ENCODE assay signal across 10 cellular contexts in genomic region chr16:70747703-70748631, GRCh38. TPM values are rescaled to one million over a fixed set of nuclear protein-coding genes. Genes with fewer than 3 reads are reported as not detected.
DNase-seq lines count a peak whose midpoint lies in the region; ATAC-seq, FAIRE-seq and TF ChIP-seq lines count a peak whose summit lies in the region.
"Had no signal": no experiment of that assay in that cellular context is flagged by ENCODE, and none has a peak within 500 bp of the region (broad histone marks: within the 10 kb centered on the region; RNA-seq: fewer than 3 reads in every experiment).

No MANE protein-coding gene starts in this region.

- H3K4me2 ChIP-seq in mesendoderm (ENCODE audit: low read length), result no peak overlapping the region

- H3K27me3 ChIP-seq in right atrium auricular region (no peaks in the 10 kb centered on the region), bronchial epithelial cell (ENCODE audit: control insufficient read depth, insufficient read depth, low read length) (no peaks in the 10 kb centered on the region), mesendoderm (ENCODE audit: insufficient read depth, low read length, poor library complexity) (no peaks in the 10 kb centered on the region)

- POLR2A ChIA-PET in HEK293T (lab: Yijun Ruan, JAX), result no interaction called here

- H4K8ac ChIP-seq in mesendoderm (ENCODE audit: low read depth, low read length), result no peak overlapping the region

- H3K4me3 ChIP-seq in right atrium auricular region (no peak overlapping the region), bronchial epithelial cell (ENCODE audit: low read depth, low read length) (no peak overlapping the region), mesendoderm (ENCODE audit: low read length) (no peak overlapping the region)

- no peak overlapping the region for H3K56ac ChIP-seq in mesendoderm (ENCODE audit: low read length)

- no peak overlapping the region for H2BK15ac ChIP-seq in mesendoderm (replicated peaks; ENCODE audit: low read depth)

- no peak overlapping the region for H2BK5ac ChIP-seq in mesendoderm (ENCODE audit: low read length)

- intact Hi-C loops in left ventricle myocardium superior (cut with micrococcal nuclease), result no loop called here

- H3K9ac ChIP-seq in mesendoderm (ENCODE audit: low read length), result no peak overlapping the region

- no peak for FAIRE-seq in bronchial epithelial cell (lab: Jason Lieb, UNC)
- FAIRE-seq: endometrium had no signal

- H3K27ac ChIP-seq in right atrium auricular region (no peak overlapping the region), mesendoderm (ENCODE audit: low read depth, low read length) (no peak overlapping the region)

- CTCF ChIA-PET in HEK293T (lab: Yijun Ruan, JAX), result no interaction called here

- no CpG with 5 or more reads among the region's 15 CpGs for WGBS in mesendoderm (ENCODE audit: extremely low coverage, insufficient coverage, low lambda C conversion rate)

- no peaks in the 10 kb centered on the region for H3K79me1 ChIP-seq in mesendoderm (ENCODE audit: low read length)

- no peak overlapping the region for H2BK120ac ChIP-seq in mesendoderm (ENCODE audit: low read depth, low read length)

- H3K79me2 ChIP-seq in mesendoderm (ENCODE audit: control insufficient read depth, insufficient read depth, low read length), result no peaks in the 10 kb centered on the region

- TF ChIP-seq CTCF in right atrium auricular region (IDR thresholded peaks at IDR 0.05), result no peak
- no peak for TF ChIP-seq CTCF in bronchial epithelial cell (IDR thresholded peaks at IDR 0.05; ENCODE audit: insufficient read depth, low read length, severe bottlenecking)

- peaks cover 0 to 58% of the 10 kb centered on the region in 2 donors for H3K4me1 ChIP-seq in right atrium auricular region
- H3K4me1 ChIP-seq in mesendoderm (ENCODE audit: control insufficient read depth, low read depth, low read length), result no peaks in the 10 kb centered on the region

- peak; percentile 60 for DNase-seq in left ventricle myocardium superior
- DNase-seq in right atrium auricular region (ENCODE audit: low spot score), result no peak
- DNase-seq in bronchial epithelial cell (ENCODE audit: low read depth), result peak; percentile 58
- DNase-seq in mesendoderm, result peak; percentile 57
- no peak for DNase-seq in HEK293T (ENCODE audit: extremely low spot score)
- no peak for DNase-seq in NCI-H1930 (lab: John Stamatoyannopoulos, UW)
- DNase-seq in T1000 (lab: John Stamatoyannopoulos, UW), result no peak
- DNase-seq in effector CD8-positive, alpha-beta T cell (lab: John Stamatoyannopoulos, UW), result no peak
- DNase-seq: activated CD8-positive, alpha-beta memory T cell treated with anti-CD3 and anti-CD28 coated beads for 24 hours had no signal

- H3K36me3 ChIP-seq in right atrium auricular region (peaks cover 12% of the 10 kb centered on the region), bronchial epithelial cell (ENCODE audit: control insufficient read depth, insufficient read depth, low read length) (peaks cover 5% of the 10 kb centered on the region), mesendoderm (ENCODE audit: control insufficient read depth, insufficient read depth, low read length) (peaks cover 2% of the 10 kb centered on the region)

- no peak overlapping the region for H3K4ac ChIP-seq in mesendoderm (ENCODE audit: low read depth, low read length)

- H4K5ac ChIP-seq in mesendoderm (ENCODE audit: low read length), result no peak overlapping the region

- ATAC-seq in left ventricle myocardium superior, result peak; percentile 36

- no peaks in the 10 kb centered on the region for H3K9me3 ChIP-seq in right atrium auricular region

- no peak overlapping the region for H3K18ac ChIP-seq in mesendoderm (ENCODE audit: low read length)

- H3K23ac ChIP-seq in mesendoderm (ENCODE audit: low read length), result no peak overlapping the region

- H2AK5ac ChIP-seq in mesendoderm (ENCODE audit: low read length), result no peak overlapping the region

TF ChIP-seq in HEK293T, 16 proteins besides CTCF, POLR2A, EP300 and RAD21:
- TF ChIP-seq L3MBTL2 (conservative IDR thresholded peaks at IDR 0.05) (no peak), ZNF384 (IDR thresholded peaks at IDR 0.05) (no peak), FOXK2 (IDR thresholded peaks at IDR 0.05) (no peak), FOXM1 (IDR thresholded peaks at IDR 0.05; ENCODE audit: borderline replicate concordance) (no peak), BHLHE40 (IDR thresholded peaks at IDR 0.05; ENCODE audit: borderline replicate concordance) (no peak), ARNT (IDR thresholded peaks at IDR 0.05) (no peak), CTBP1 (IDR thresholded peaks at IDR 0.05; ENCODE audit: borderline replicate concordance) (no peak), SP1 (IDR thresholded peaks at IDR 0.05) (no peak), HDGF (IDR thresholded peaks at IDR 0.05; ENCODE audit: borderline replicate concordance) (no peak), NFRKB (IDR thresholded peaks at IDR 0.05) (no peak), TARDBP (IDR thresholded peaks at IDR 0.05) (no peak), PKNOX1 (IDR thresholded peaks at IDR 0.05) (no peak), FOXA1 (IDR thresholded peaks at IDR 0.05) (no peak), ELF4 (IDR thresholded peaks at IDR 0.05) (no peak), SUZ12 (IDR thresholded peaks at IDR 0.05) (no peak)

RNA-seq across cellular contexts. Expression of gene VAC14, which starts 53.0 kb away (rescaled TPM):
- 20.4 TPM for total RNA-seq in left ventricle myocardium superior
- 10 to 100 TPM; 22.1 to 26.5 TPM for total RNA-seq in right atrium auricular region
- 18.4 and 36.0 TPM in 2 replicates for total RNA-seq in bronchial epithelial cell
- 28.6 TPM for polyA plus RNA-seq in mesendoderm (2013, experiment 1 of 2)
- polyA plus RNA-seq in mesendoderm (2013, experiment 2 of 2), result 28.4 TPM

Comparison
In these comparisons a context has a peak if more than half of its experiments do, and no peak if none do; other contexts are left out.
1. DNase-seq: peak in left ventricle myocardium superior (single experiment), bronchial epithelial cell (single experiment) and mesendoderm (single experiment); none in right atrium auricular region (single experiment), HEK293T (single experiment), NCI-H1930 (0 of 2), T1000 (single experiment) and effector CD8-positive, alpha-beta T cell (single experiment).